In genomic region chr18:13513481-13513880, GRCh38 we compare ENCODE assay signal across 21 cellular contexts.
"Had no signal": no experiment of that assay in that cellular context is flagged by ENCODE, and none has a peak within 500 bp of the region (broad histone marks: within the 10 kb centered on the region; RNA-seq: fewer than 3 reads in every experiment).

No MANE protein-coding gene starts in this region.

- H3K27me3 Mint-ChIP-seq: activated naive CD8-positive, alpha-beta T cell treated with anti-CD3 and anti-CD28 coated beads, Interleukin-2, amount 10 ng/mL, durations not matched to agents 7 days and 5 days had no signal

- H3K27ac ChIP-seq: breast epithelium, neutrophil, pancreas, sigmoid colon, thoracic aorta, upper lobe of left lung had no signal

- H3K9me3 ChIP-seq: breast epithelium, neutrophil, pancreas, upper lobe of left lung had no signal

- DNase-seq: activated CD4-positive, alpha-beta T cell treated with anti-CD3 and anti-CD28 coated beads for 4 hours; activated CD4-positive, alpha-beta T cell treated with anti-CD3 and anti-CD28 coated beads, Interleukin-2, amount 50 U/mL, for 48 hours; activated CD4-positive, CD25-positive, alpha-beta regulatory T cell; activated naive CD8-positive, alpha-beta T cell treated with anti-CD3 and anti-CD28 coated beads, Interleukin-2, amount 10 ng/mL, durations not matched to agents 7 days and 5 days; activated T-cell treated with anti-CD3 and anti-CD28 coated beads, Interleukin-2, amount 50 U/mL, for 48 hours; amniotic stem cell; effector CD4-positive, alpha-beta T cell; erythroblast; foreskin fibroblast; midbrain; pancreas; stimulated activated CD4-positive, alpha-beta T cell treated with anti-CD3 and anti-CD28 coated beads, Interleukin-2, amount 100 ng/mL, for 48 hours; stimulated activated naive CD4-positive, alpha-beta T cell; upper lobe of left lung had no signal

- H3K36me3 ChIP-seq: breast epithelium, pancreas, sigmoid colon, thoracic aorta, upper lobe of left lung had no signal

- H3K4me3 ChIP-seq: breast epithelium, pancreas, sigmoid colon, thoracic aorta, upper lobe of left lung had no signal

- H3K4me3 Mint-ChIP-seq: activated naive CD4-positive, alpha-beta T cell treated with anti-CD3 and anti-CD28 coated beads for 36 hours; activated naive CD8-positive, alpha-beta T cell treated with anti-CD3 and anti-CD28 coated beads, Interleukin-2, amount 10 ng/mL, durations not matched to agents 7 days and 5 days; nephron; T-helper 1 cell treated with Interleukin-12 subunit alpha and Interleukin-12 subunit beta and Interleukin-4 antibody, amounts not matched to agents 30 μg/mL and 1 μg/mL, for 36 hours had no signal

- H3K27me3 ChIP-seq: breast epithelium, neutrophil, pancreas, sigmoid colon, upper lobe of left lung had no signal

- H3K4me1 ChIP-seq: breast epithelium, pancreas, sigmoid colon, upper lobe of left lung had no signal

- H3K27ac Mint-ChIP-seq: activated naive CD4-positive, alpha-beta T cell treated with anti-CD3 and anti-CD28 coated beads for 36 hours; activated naive CD8-positive, alpha-beta T cell treated with anti-CD3 and anti-CD28 coated beads, Interleukin-2, amount 10 ng/mL, durations not matched to agents 7 days and 5 days; T-helper 1 cell treated with Interleukin-12 subunit alpha and Interleukin-12 subunit beta and Interleukin-4 antibody, amounts not matched to agents 30 μg/mL and 1 μg/mL, for 36 hours had no signal
